27 cellular contexts compared by ENCODE assay signal in genomic region chr11:61714316-61714715, GRCh38. TPM values are rescaled to one million over a fixed set of nuclear protein-coding genes. Genes with fewer than 3 reads are reported as not detected.
"Had no signal": no experiment of that assay in that cellular context is flagged by ENCODE, and none has a peak within 500 bp of the region (broad histone marks: within the 10 kb centered on the region; RNA-seq: fewer than 3 reads in every experiment).

No MANE protein-coding gene starts in this region.

- H3K4me1 ChIP-seq: SJCRH30 had no signal

- H3K4me2 ChIP-seq: SK-N-SH had no signal

- H3K27ac ChIP-seq: RWPE1, SJCRH30, VCaP had no signal

- H3K9me2 ChIP-seq: SK-N-SH had no signal

- DNase-seq: activated CD4-positive, alpha-beta memory T cell treated with anti-CD3 and anti-CD28 coated beads for 36 hours; activated CD4-positive, alpha-beta T cell treated with anti-CD3 and anti-CD28 coated beads, Interleukin-2, amount 10 ng/mL, durations not matched to agents 7 days and 5 days; activated CD4-positive, CD25-positive, alpha-beta regulatory T cell; activated gamma-delta T cell; activated naive CD4-positive, alpha-beta T cell treated with anti-CD3 and anti-CD28 coated beads for 36 hours; activated T-cell treated with anti-CD3 and anti-CD28 coated beads for 4 hours; activated T-cell treated with anti-CD3 and anti-CD28 coated beads, Interleukin-2, amount 50 U/mL, for 48 hours; amygdala; cerebellar nuclear complex; Karpas-422; NCI-H1048; NCI-H146; NCI-H187 treated with DMSO at 0.1 percent for 48 hours; NCI-H2081 treated with DMSO at 0.1 percent for 48 hours; NCI-H2171 treated with DMSO at 0.1 percent for 48 hours; NCI-H226; NCI-H524; NCI-H748 treated with DMSO at 0.1 percent for 48 hours; Right ventricle myocardium superior; SJCRH30; SK-N-SH; T-helper 1 cell had no signal

- H3K36me3 ChIP-seq: SJCRH30 had no signal

- H3K9ac ChIP-seq: SK-N-SH had no signal

- H3K36me3 Mint-ChIP-seq: activated CD4-positive, alpha-beta memory T cell treated with anti-CD3 and anti-CD28 coated beads for 36 hours; activated naive CD8-positive, alpha-beta T cell had no signal

- H3K9me3 ChIP-seq: SJCRH30, SK-N-SH had no signal

- H3K27ac Mint-ChIP-seq: activated CD4-positive, alpha-beta memory T cell treated with anti-CD3 and anti-CD28 coated beads for 36 hours; activated CD4-positive, alpha-beta T cell treated with anti-CD3 and anti-CD28 coated beads, Interleukin-2, amount 10 ng/mL, durations not matched to agents 7 days and 5 days; activated naive CD4-positive, alpha-beta T cell treated with anti-CD3 and anti-CD28 coated beads for 36 hours; activated naive CD8-positive, alpha-beta T cell; activated T-helper 17 cell treated with anti-CD3 and anti-CD28 coated beads, Interleukin-2, amount 50 U/mL, for 72 hours had no signal

- H3K27me3 Mint-ChIP-seq: activated CD4-positive, alpha-beta memory T cell treated with anti-CD3 and anti-CD28 coated beads for 36 hours; activated CD4-positive, alpha-beta T cell treated with anti-CD3 and anti-CD28 coated beads, Interleukin-2, amount 10 ng/mL, durations not matched to agents 7 days and 5 days; activated naive CD8-positive, alpha-beta T cell; activated T-helper 17 cell treated with anti-CD3 and anti-CD28 coated beads, Interleukin-2, amount 50 U/mL, for 72 hours had no signal

- H3K27me3 ChIP-seq: SJCRH30 had no signal

- H3K9me3 Mint-ChIP-seq: activated CD4-positive, alpha-beta memory T cell treated with anti-CD3 and anti-CD28 coated beads for 36 hours; activated CD4-positive, alpha-beta T cell treated with anti-CD3 and anti-CD28 coated beads, Interleukin-2, amount 10 ng/mL, durations not matched to agents 7 days and 5 days; activated naive CD4-positive, alpha-beta T cell treated with anti-CD3 and anti-CD28 coated beads for 36 hours; activated T-helper 17 cell treated with anti-CD3 and anti-CD28 coated beads, Interleukin-2, amount 50 U/mL, for 72 hours had no signal

- H3K4me1 Mint-ChIP-seq: activated CD4-positive, alpha-beta T cell treated with anti-CD3 and anti-CD28 coated beads, Interleukin-2, amount 10 ng/mL, durations not matched to agents 7 days and 5 days; activated T-helper 17 cell treated with anti-CD3 and anti-CD28 coated beads, Interleukin-2, amount 50 U/mL, for 72 hours had no signal

- H3K4me3 ChIP-seq: SJCRH30 had no signal

- H3K4me3 Mint-ChIP-seq: activated CD4-positive, alpha-beta memory T cell treated with anti-CD3 and anti-CD28 coated beads for 36 hours; activated CD4-positive, alpha-beta T cell treated with anti-CD3 and anti-CD28 coated beads, Interleukin-2, amount 10 ng/mL, durations not matched to agents 7 days and 5 days; activated naive CD4-positive, alpha-beta T cell treated with anti-CD3 and anti-CD28 coated beads for 36 hours; activated naive CD8-positive, alpha-beta T cell; activated T-helper 17 cell treated with anti-CD3 and anti-CD28 coated beads, Interleukin-2, amount 50 U/mL, for 72 hours had no signal

RNA-seq across cellular contexts. Expression of gene DAGLA, which starts 34.1 kb away (rescaled TPM):
- total RNA-seq: OCI-LY7 had no signal
